Comparison of ENCODE assay signal across 8 cellular contexts in genomic region chr5:96687812-96688453, GRCh38. TPM values are rescaled to one million over a fixed set of nuclear protein-coding genes. Genes with fewer than 3 reads are reported as not detected.
A peak's percentile ranks its signal among the peaks of the same experiment; 100 is the strongest.
DNase-seq lines count a peak whose midpoint lies in the region; ATAC-seq and TF ChIP-seq lines count a peak whose summit lies in the region.

No MANE protein-coding gene starts in this region.

- H4K20me1 ChIP-seq in mammary epithelial cell (ENCODE audit: insufficient read depth, low read length) = no peaks in the 10 kb centered on the region

- peak; percentile 51 for DNase-seq in CD1c-positive myeloid dendritic cell (ENCODE audit: extremely low spot score)
- peak; percentile 61 for DNase-seq in NCI-H460 (ENCODE audit: extremely low read depth, low read depth)
- DNase-seq in mammary epithelial cell = no peak
- no peak for DNase-seq in NCI-H187 treated with DMSO at 0.1 percent for 48 hours (lab: John Stamatoyannopoulos, UW)

- CTCF ChIA-PET in mammary epithelial cell (lab: Charles Lee; ENCODE audit: low non-redundant PET) = interaction anchor here (1.3 kb wide), 1 partner anchor 74 kb away, joined by 8 read pairs; no protein-coding TSS in a partner anchor

- no peak overlapping the region for H2AFZ ChIP-seq in mammary epithelial cell (ENCODE audit: low read depth, low read length)

- ATAC-seq in GM18861 (IDR thresholded peaks at IDR 0.05; ENCODE audit: unreplicated experiment) = peak; percentile 94
- ATAC-seq in HG03095 (IDR thresholded peaks at IDR 0.05; ENCODE audit: unreplicated experiment) = peak; percentile 88
- no peak for ATAC-seq in GM21526 (IDR thresholded peaks at IDR 0.05; ENCODE audit: low FRiP score, unreplicated experiment)

- H3K9ac ChIP-seq in mammary epithelial cell (ENCODE audit: insufficient read depth, low read length) (no peak overlapping the region), liver (ENCODE audit: low read depth in 1 of 2, low read length in 2 of 2) (peak overlapping the region; percentile 12 to 52)

- H3K27ac ChIP-seq in mammary epithelial cell (ENCODE audit: insufficient read depth, low read depth, low read length) (no peak overlapping the region), liver (ENCODE audit: low read depth in 1 of 2, low read length in 2 of 2) (no peak overlapping the region)

- H3K9me3 ChIP-seq in mammary epithelial cell (replicated peaks; ENCODE audit: insufficient read depth, low read length) = no peaks in the 10 kb centered on the region
- no peaks in the 10 kb centered on the region for H3K9me3 ChIP-seq in liver (ENCODE audit: control insufficient read depth in 4 of 4, low read length in 3 of 4)

- H3K79me2 ChIP-seq in mammary epithelial cell (ENCODE audit: insufficient read depth, low read length) = peaks cover 82% of the 10 kb centered on the region

- H3K4me2 ChIP-seq in mammary epithelial cell (ENCODE audit: insufficient read depth, low read depth, low read length) = peak overlapping the region; percentile 48

- peaks cover 4% of the 10 kb centered on the region for H3K36me3 ChIP-seq in mammary epithelial cell (ENCODE audit: insufficient read depth, low read length)
- no peaks in the 10 kb centered on the region for H3K36me3 ChIP-seq in liver (ENCODE audit: control insufficient read depth in 4 of 4, insufficient read depth in 3 of 4, low read depth in 1 of 4, low read length in 3 of 4)

- H3K4me3 ChIP-seq in mammary epithelial cell (replicated peaks in 1 of 3; ENCODE audit: insufficient read depth in 1 of 3, low read depth in 2 of 3, low read length in 3 of 3) = no peak overlapping the region
- H3K4me3 ChIP-seq in liver (ENCODE audit: low read depth in 1 of 3, low read length in 3 of 3) = no peak overlapping the region

- dilution Hi-C loops in mammary epithelial cell (cut with HindIII; ENCODE audit: low sequenced_read_pairs) = no loop called here

- peak; percentile 95 for TF ChIP-seq RAD21 in liver (IDR thresholded peaks at IDR 0.05)

- no peaks in the 10 kb centered on the region for H3K27me3 ChIP-seq in mammary epithelial cell (ENCODE audit: insufficient read depth, low read length)
- no peaks in the 10 kb centered on the region for H3K27me3 ChIP-seq in liver (ENCODE audit: control insufficient read depth in 4 of 4, insufficient read depth in 4 of 4, low read length in 3 of 4)

- no TSS peak for BruUV-seq in mammary epithelial cell (replicated peaks; lab: Mats Ljungman, UMichigan)

- TF ChIP-seq CTCF in mammary epithelial cell (conservative IDR thresholded peaks at IDR 0.05 in 1 of 2, IDR thresholded peaks at IDR 0.05 in 1 of 2; ENCODE audit: extremely low read depth in 1 of 2, insufficient read depth in 1 of 2, low read depth in 1 of 2, low read length in 2 of 2) (peak; percentile 71 to 73), liver (IDR thresholded peaks at IDR 0.05; ENCODE audit: low read depth, low read length, missing input control) (peak; percentile 66)

- intact Hi-C loops in mammary epithelial cell (cut with micrococcal nuclease) = loop anchor here (1.0 to 10.0 kb wide), 4 partner anchors 26 to 833 kb away; partner anchors contain the start of gene CAST

- 60% methylated on average over 5 of the region's 5 CpGs for WGBS in mammary epithelial cell (ENCODE audit: low coverage, missing lambda C conversion rate)
- WGBS in liver = 40% methylated on average over 5 of the region's 5 CpGs

- H3K4me1 ChIP-seq in mammary epithelial cell (ENCODE audit: insufficient read depth, low read length) (peaks cover 28% of the 10 kb centered on the region), liver (ENCODE audit: control insufficient read depth in 4 of 4, insufficient read depth in 4 of 4, low read length in 3 of 4) (peaks cover 0 to 6% (median 5%) of the 10 kb centered on the region in 4 donors)

- in situ Hi-C loops in mammary epithelial cell (cut with MboI; ENCODE audit: low sequenced_read_pairs in 2 of 2) = no loop called here

TF ChIP-seq in liver, 16 proteins besides CTCF, POLR2A, EP300 and RAD21:
- TF ChIP-seq FOXA2 (IDR thresholded peaks at IDR 0.05) = no peak
- TF ChIP-seq JUND (IDR thresholded peaks at IDR 0.05) = no peak
- TF ChIP-seq RXRA (IDR thresholded peaks at IDR 0.05) = no peak
- TF ChIP-seq HNF4A (conservative IDR thresholded peaks at IDR 0.05) = peak in 1 of 2 donors; percentile 22
- TF ChIP-seq YY1 (IDR thresholded peaks at IDR 0.05) = no peak
- no peak for TF ChIP-seq MAX (IDR thresholded peaks at IDR 0.05)
- no peak for TF ChIP-seq GABPA (IDR thresholded peaks at IDR 0.05 in 1 of 2, conservative IDR thresholded peaks at IDR 0.05 in 1 of 2)

RNA-seq across cellular contexts. Expression of gene CAST, which starts 25.8 kb away (rescaled TPM):
- 295 and 302 TPM in 2 replicates for total RNA-seq in NCI-H460 (2014; rRNA removed; shearing (Covaris generic))
- 137 and 173 TPM in 2 replicates for polyA plus RNA-seq in NCI-H460 (2014; cell fraction: nucleus; rRNA removed)
- total RNA-seq in mammary epithelial cell (100 to 1,000 TPM; 397 to 459 TPM), liver (100 to 1,000 TPM in 1 of 2 donors, 10 to 100 TPM in 1; 89.1 to 126 TPM)
- polyA plus RNA-seq in mammary epithelial cell (339 TPM), liver (10 to 100 TPM; 43.3 to 72.9 TPM)
- polyA minus RNA-seq in mammary epithelial cell = 359 TPM

Comparison
In these comparisons a context has a peak if more than half of its experiments do, and no peak if none do; other contexts are left out.
1. DNase-seq: peak in CD1c-positive myeloid dendritic cell (single experiment) and NCI-H460 (single experiment); none in mammary epithelial cell (single experiment) and NCI-H187 treated with DMSO at 0.1 percent for 48 hours (single experiment).